In genomic region chr3:151909720-151910405, GRCh38 we compare ENCODE assay signal across 15 cellular contexts. TPM values are rescaled to one million over a fixed set of nuclear protein-coding genes. Genes with fewer than 3 reads are reported as not detected.
DNase-seq lines count a peak whose midpoint lies in the region; TF ChIP-seq lines count a peak whose summit lies in the region.
"Had no signal": no experiment of that assay in that cellular context is flagged by ENCODE, and none has a peak within 500 bp of the region (broad histone marks: within the 10 kb centered on the region; RNA-seq: fewer than 3 reads in every experiment).

No MANE protein-coding gene starts in this region.

- no peak for TF ChIP-seq POLR2A in transverse colon (IDR thresholded peaks at IDR 0.05)

- peaks cover 13% of the 10 kb centered on the region for H3K36me3 Mint-ChIP-seq in HFFc6 (ENCODE audit: low read depth)
- H3K36me3 Mint-ChIP-seq: CD4-positive, CD25-positive, alpha-beta regulatory T cell had no signal

- H3K4me1 Mint-ChIP-seq in HFFc6 (ENCODE audit: low read depth) = peaks cover 64% of the 10 kb centered on the region
- H3K4me1 Mint-ChIP-seq: CD4-positive, CD25-positive, alpha-beta regulatory T cell had no signal

- H3K4me3 Mint-ChIP-seq in HFFc6 = no peak overlapping the region
- H3K4me3 Mint-ChIP-seq: CD4-positive, CD25-positive, alpha-beta regulatory T cell had no signal

- H3K9me3 ChIP-seq in transverse colon = no peaks in the 10 kb centered on the region

- H3K27me3 Mint-ChIP-seq in HFFc6 (ENCODE audit: insufficient read depth) = no peaks in the 10 kb centered on the region

- H3K27ac ChIP-seq in brain microvascular endothelial cell (peak overlapping the region; percentile 71), transverse colon (no peak overlapping the region)
- H3K27ac ChIP-seq: PC-9 had no signal

- H3K27me3 ChIP-seq in brain microvascular endothelial cell (replicated peaks) = no peaks in the 10 kb centered on the region
- no peaks in the 10 kb centered on the region for H3K27me3 ChIP-seq in transverse colon

- H3K4me1 ChIP-seq in transverse colon = no peaks in the 10 kb centered on the region

- peak overlapping the region; percentile 45; the same call in 1 of the 2 replicates for H3K27ac Mint-ChIP-seq in HFFc6
- H3K27ac Mint-ChIP-seq: CD4-positive, CD25-positive, alpha-beta regulatory T cell had no signal

- H3K4me3 ChIP-seq in AG10803 (ENCODE audit: low read length) (no peak overlapping the region), brain microvascular endothelial cell (ENCODE audit: low read depth, low read length) (no peak overlapping the region), transverse colon (no peak overlapping the region)
- H3K4me3 ChIP-seq: PC-9 had no signal

- TF ChIP-seq CTCF in AG10803 (conservative IDR thresholded peaks at IDR 0.05; ENCODE audit: low read length) (no peak), HFFc6 (IDR thresholded peaks at IDR 0.05) (no peak), brain microvascular endothelial cell (IDR thresholded peaks at IDR 0.05; ENCODE audit: low read depth, low read length, missing control alignments) (no peak), transverse colon (IDR thresholded peaks at IDR 0.05) (no peak)

- H3K9me3 Mint-ChIP-seq in HFFc6 = 0 out of 2 replicates have a peak, but pooled peaks cover 4% of the 10 kb centered on the region

- intact Hi-C loops in transverse colon (cut with DNase I; ENCODE audit: low total_unique reads) = loop anchor here (10.0 kb wide), 1 partner anchor 465 kb away; no protein-coding TSS in a partner anchor

- DNase-seq in AG10803 (ENCODE audit: low read depth) (peak; percentile 42), HFFc6 (peak; percentile 44), brain microvascular endothelial cell (no peak), glomerular endothelial cell (ENCODE audit: extremely low read depth, low read depth, low spot score) (peak; percentile 72), NCI-H345 treated with DMSO at 0.1 percent for 48 hours (lab: John Stamatoyannopoulos, UW; ENCODE audit: unreplicated experiment) (no peak), transverse colon (no peak), NCI-H748 treated with DMSO at 0.1 percent for 48 hours (lab: John Stamatoyannopoulos, UW) (no peak), GOT3 (lab: John Stamatoyannopoulos, UW) (no peak)
- DNase-seq: CD4-positive, CD25-positive, alpha-beta regulatory T cell; GDM1; H7; NCI-H146; NCI-H2227 treated with DMSO at 0.1 percent for 48 hours; NCI-H526 treated with DMSO at 0.1 percent for 48 hours; PC-9 had no signal

- H3K36me3 ChIP-seq in brain microvascular endothelial cell (replicated peaks) (no peaks in the 10 kb centered on the region), transverse colon (no peaks in the 10 kb centered on the region)

- in situ Hi-C loops in brain microvascular endothelial cell (cut with HindIII; ENCODE audit: low pct_ligation_motif_present, low sequenced_read_pairs) = no loop called here
- in situ Hi-C loops in transverse colon (cut with MboI; ENCODE audit: low pct_ligation_motif_present in 1 of 4, low pct_unique_long_range_greater_than_20kb in 1 of 4, low sequenced_read_pairs in 3 of 4) = loop anchor here in 3 of 4 donors (10.0 kb wide), 1 partner anchor 475 kb away; no protein-coding TSS in a partner anchor

- TF ChIP-seq EP300 in transverse colon (IDR thresholded peaks at IDR 0.05; ENCODE audit: low read depth) = no peak

- WGBS in transverse colon (ENCODE audit: low coverage in 1 of 2), 2 donors = 40 to 46% methylated on average over 1 of the region's 1 CpG

RNA-seq across cellular contexts. Expression of gene SUCNR1, which starts 36.4 kb away (rescaled TPM):
- total RNA-seq in HFFc6 (2021; fragmentation: NEBNext Ultra II Directional; extraction: Animal tissue kit (Norgen Biotek cat#: 25700)) = not detected
- total RNA-seq in glomerular endothelial cell = 0.10 and 0.23 TPM in 2 replicates
- total RNA-seq in transverse colon = under 1 TPM in 2 of 4 donors, not detected in 2; 0.14 to 0.48 TPM
- total RNA-seq: H7, PC-9 had no signal

Comparison
In these comparisons a context has a peak if more than half of its experiments do, and no peak if none do; other contexts are left out.
1. DNase-seq: peak in AG10803 (single experiment), HFFc6 (single experiment) and glomerular endothelial cell (single experiment); none in brain microvascular endothelial cell (single experiment), NCI-H345 treated with DMSO at 0.1 percent for 48 hours (single experiment), transverse colon (single experiment), NCI-H748 treated with DMSO at 0.1 percent for 48 hours (single experiment) and GOT3 (single experiment).